12 cellular contexts compared by ENCODE assay signal in the genomic region with DNA sequence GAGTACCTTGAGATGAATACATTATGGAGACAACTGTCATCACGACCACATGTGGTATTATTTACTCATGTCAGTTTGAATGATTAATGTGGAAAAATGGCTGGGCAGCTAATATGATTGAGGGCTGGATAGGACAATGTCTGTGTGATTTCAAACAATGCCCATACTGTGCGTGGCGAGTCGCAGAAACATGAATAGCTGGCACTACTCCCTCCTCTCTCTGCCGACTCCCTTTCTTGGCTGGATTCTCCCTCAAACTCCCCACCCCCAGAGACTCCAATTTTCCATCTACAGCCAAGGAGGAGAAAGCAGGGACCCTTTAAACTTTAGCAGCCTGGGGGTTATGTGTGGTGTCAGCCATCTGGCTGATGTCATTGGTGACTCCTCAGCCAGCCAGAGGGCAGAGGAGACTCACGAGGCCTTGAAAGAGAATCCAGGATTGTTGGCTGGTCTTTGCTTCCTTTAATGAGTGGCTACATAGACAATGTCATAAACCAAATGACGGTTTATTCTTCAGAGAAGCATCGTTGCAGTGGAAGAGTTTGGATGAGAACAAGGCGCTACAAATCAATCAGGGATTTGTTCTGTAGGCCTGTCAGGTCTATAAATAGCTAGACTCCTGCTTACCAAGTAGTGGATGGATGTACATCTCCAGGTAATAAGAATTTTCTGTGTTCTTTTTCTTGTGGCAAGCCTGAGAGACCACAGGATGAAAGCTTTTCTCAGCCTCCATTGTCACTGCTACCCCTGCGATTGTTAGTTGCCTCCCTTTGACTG.
DNase-seq lines count a peak whose midpoint lies in the region; ATAC-seq and TF ChIP-seq lines count a peak whose summit lies in the region.
"Had no signal": no experiment of that assay in that cellular context is flagged by ENCODE, and none has a peak within 500 bp of the region (broad histone marks: within the 10 kb centered on the region; RNA-seq: fewer than 3 reads in every experiment).

No MANE protein-coding gene starts in this region.

- H3K27me3 Mint-ChIP-seq in WTC11 (ENCODE audit: low read depth) = no peaks in the 10 kb centered on the region; the same call in 1 of the 2 replicates

- no peak overlapping the region for H3K4me3 Mint-ChIP-seq in WTC11
- H3K4me3 Mint-ChIP-seq: T-helper 17 cell had no signal

- H3K27ac ChIP-seq in hepatocyte (peak overlapping the region; percentile 9), suprapubic skin (peak overlapping the region; percentile 30)
- H3K27ac ChIP-seq: A549, ascending aorta had no signal

- no peaks in the 10 kb centered on the region for H3K27me3 ChIP-seq in hepatocyte
- no peaks in the 10 kb centered on the region for H3K27me3 ChIP-seq in suprapubic skin
- H3K27me3 ChIP-seq: ascending aorta had no signal

- peaks cover 3% of the 10 kb centered on the region for H3K4me1 Mint-ChIP-seq in WTC11
- H3K4me1 Mint-ChIP-seq: T-helper 17 cell had no signal

- H3K9me3 ChIP-seq in hepatocyte (ENCODE audit: low read depth) = no peaks in the 10 kb centered on the region
- no peaks in the 10 kb centered on the region for H3K9me3 ChIP-seq in suprapubic skin
- H3K9me3 ChIP-seq: A549, ascending aorta had no signal

- H3K9me2 ChIP-seq in hepatocyte (replicated peaks; ENCODE audit: insufficient read depth) = no peaks in the 10 kb centered on the region

- POLR2A ChIA-PET in WTC11 (lab: Charles Lee) = no interaction called here

- H3K36me3 ChIP-seq in hepatocyte (replicated peaks; ENCODE audit: insufficient read depth, low read depth) = no peaks in the 10 kb centered on the region
- no peaks in the 10 kb centered on the region for H3K36me3 ChIP-seq in suprapubic skin
- H3K36me3 ChIP-seq: ascending aorta had no signal

- H3K27ac Mint-ChIP-seq in WTC11 = no peak overlapping the region; the same call in 1 of the 2 replicates
- H3K27ac Mint-ChIP-seq: T-helper 17 cell had no signal

- no peak for TF ChIP-seq POLR2A in suprapubic skin (IDR thresholded peaks at IDR 0.05)

- no peak overlapping the region for H2AFZ ChIP-seq in hepatocyte

- no peak for TF ChIP-seq EP300 in suprapubic skin (IDR thresholded peaks at IDR 0.05)

- no peak for TF ChIP-seq CTCF in hepatocyte (IDR thresholded peaks at IDR 0.05; ENCODE audit: poor library complexity)
- TF ChIP-seq CTCF in suprapubic skin (IDR thresholded peaks at IDR 0.05) = no peak
- TF ChIP-seq CTCF in WTC11 (IDR thresholded peaks at IDR 0.05) = no peak

- H3K4me1 ChIP-seq in hepatocyte (ENCODE audit: insufficient read depth) (peaks cover 19% of the 10 kb centered on the region), suprapubic skin (peaks cover 28% of the 10 kb centered on the region)
- H3K4me1 ChIP-seq: A549, ascending aorta had no signal

- no peaks in the 10 kb centered on the region for H4K20me1 ChIP-seq in hepatocyte (ENCODE audit: insufficient read depth, poor library complexity, severe bottlenecking)

- H3K9me3 Mint-ChIP-seq in WTC11 = peaks cover 12% of the 10 kb centered on the region

- no peaks in the 10 kb centered on the region for H3K79me2 ChIP-seq in hepatocyte

- no peak overlapping the region for H3K4me2 ChIP-seq in hepatocyte
- H3K4me2 ChIP-seq: A549 had no signal

- H3K4me3 ChIP-seq in hepatocyte (no peak overlapping the region), suprapubic skin (no peak overlapping the region)
- H3K4me3 ChIP-seq: A549, ascending aorta had no signal

- in situ Hi-C loops in SK-MEL-5 (cut with HindIII; ENCODE audit: low pct_unique_long_range_greater_than_20kb, low sequenced_read_pairs) = no loop called here

- no peak for ATAC-seq in GM18873 (IDR thresholded peaks at IDR 0.05; ENCODE audit: low FRiP score, unreplicated experiment)
- ATAC-seq in WTC11 = no peak
- ATAC-seq: A549, T-helper 17 cell had no signal

- 83% methylated on average over 10 of the region's 10 CpGs for WGBS in hepatocyte (ENCODE audit: low lambda C conversion rate, missing lambda C conversion rate)
- 54% methylated on average over 10 of the region's 10 CpGs for WGBS in suprapubic skin

- peaks cover 6% of the 10 kb centered on the region for H3K36me3 Mint-ChIP-seq in WTC11

- DNase-seq in NCI-H345 (lab: John Stamatoyannopoulos, UW) = peak; percentile 47
- no peak for DNase-seq in NCI-H345 treated with DMSO at 0.1 percent for 48 hours (lab: John Stamatoyannopoulos, UW; ENCODE audit: unreplicated experiment)
- DNase-seq in SK-MEL-5 (ENCODE audit: low read depth, low spot score) = peak; percentile 95
- no peak for DNase-seq in hepatocyte (ENCODE audit: low spot score)
- DNase-seq in suprapubic skin (ENCODE audit: low spot score in 2 of 2) = no peak
- DNase-seq in WTC11 (ENCODE audit: low spot score) = no peak
- DNase-seq in HUDEP-2 (lab: John Stamatoyannopoulos, UW; ENCODE audit: unreplicated experiment in 76 of 76) = no peak
- DNase-seq: NCI-H2171, T-helper 17 cell had no signal

- CTCF ChIA-PET in WTC11 (lab: Charles Lee) = no interaction called here

TF ChIP-seq in WTC11, 78 proteins besides CTCF, POLR2A, EP300 and RAD21:
- TF ChIP-seq NFE2L1 (CRISPR knock-in tag; IDR thresholded peaks at IDR 0.05) = no peak
- TF ChIP-seq CBFB (CRISPR knock-in tag; IDR thresholded peaks at IDR 0.05; ENCODE audit: low read depth) = no peak
- no peak for TF ChIP-seq CREB1 (CRISPR knock-in tag; IDR thresholded peaks at IDR 0.05)
- TF ChIP-seq MLX (CRISPR knock-in tag; IDR thresholded peaks at IDR 0.05) = no peak
- TF ChIP-seq PRDM15 (CRISPR knock-in tag; IDR thresholded peaks at IDR 0.05) = no peak

Comparison
In these comparisons a context has a peak if more than half of its experiments do, and no peak if none do; other contexts are left out.
1. DNase-seq: peak in NCI-H345 (single experiment) and SK-MEL-5 (single experiment); none in NCI-H345 treated with DMSO at 0.1 percent for 48 hours (single experiment), hepatocyte (single experiment), suprapubic skin (0 of 2), WTC11 (single experiment) and HUDEP-2 (0 of 76).